ENCODE assay signal across 23 cellular contexts in genomic region chr5:112126982-112127381, GRCh38.
"Had no signal": no experiment of that assay in that cellular context is flagged by ENCODE, and none has a peak within 500 bp of the region (broad histone marks: within the 10 kb centered on the region; RNA-seq: fewer than 3 reads in every experiment).

No MANE protein-coding gene starts in this region.

- DNase-seq: dermis blood vessel endothelial cell; dorsolateral prefrontal cortex; effector CD4-positive, alpha-beta T cell; effector memory CD4-positive, alpha-beta T cell; foreskin keratinocyte; head of caudate nucleus; heart right ventricle; hippocampal formation; left cardiac atrium; left ventricle myocardium inferior; lower lobe of right lung; mesenchymal stem cell; mucosa of descending colon; naive B cell had no signal

- H3K36me3 ChIP-seq: esophagus muscularis mucosa, gastroesophageal sphincter, heart right ventricle, left ventricle myocardium inferior, lower lobe of right lung had no signal

- H3K36me3 Mint-ChIP-seq: mesothelial cell of epicardium, naive B cell had no signal

- H3K9me3 ChIP-seq: esophagus muscularis mucosa, gastroesophageal sphincter, heart right ventricle, left ventricle myocardium inferior, lower lobe of right lung, mucosa of descending colon had no signal

- ATAC-seq: foreskin keratinocyte, gastroesophageal sphincter, heart right ventricle, left cardiac atrium, lower lobe of right lung, mucosa of descending colon had no signal

- H3K27ac Mint-ChIP-seq: mesothelial cell of epicardium, naive B cell had no signal

- H3K27me3 ChIP-seq: dorsolateral prefrontal cortex, esophagus muscularis mucosa, gastroesophageal sphincter, heart right ventricle had no signal

- H3K27ac ChIP-seq: coronary artery, esophagus muscularis mucosa, foreskin keratinocyte, gastroesophageal sphincter, heart right ventricle, left ventricle myocardium inferior, lower lobe of right lung had no signal

- FAIRE-seq: colon, endothelial cell of umbilical vein, frontal cortex, islet of Langerhans, keratinocyte had no signal

- H3K4me1 ChIP-seq: esophagus muscularis mucosa, foreskin keratinocyte, gastroesophageal sphincter, heart right ventricle, left ventricle myocardium inferior, lower lobe of right lung had no signal

- H3K4me3 ChIP-seq: coronary artery, dorsolateral prefrontal cortex, esophagus muscularis mucosa, gastroesophageal sphincter, heart right ventricle, left ventricle myocardium inferior, lower lobe of right lung, mucosa of descending colon had no signal

- H3K4me3 Mint-ChIP-seq: mesothelial cell of epicardium, naive B cell had no signal

- H3K4me1 Mint-ChIP-seq: naive B cell had no signal
